In genomic region chr16:26765087-26765486, GRCh38 we compare ENCODE assay signal across 9 cellular contexts.
DNase-seq lines count a peak whose midpoint lies in the region; ATAC-seq, FAIRE-seq and TF ChIP-seq lines count a peak whose summit lies in the region.
"Had no signal": no experiment of that assay in that cellular context is flagged by ENCODE, and none has a peak within 500 bp of the region (broad histone marks: within the 10 kb centered on the region; RNA-seq: fewer than 3 reads in every experiment).

No MANE protein-coding gene starts in this region.

- CTCF ChIA-PET in Caco-2 (lab: Charles Lee): no interaction called here

- no peaks in the 10 kb centered on the region for H3K9me3 Mint-ChIP-seq in Caco-2 (ENCODE audit: unreplicated experiment)
- H3K9me3 Mint-ChIP-seq in activated T-helper 17 cell treated with anti-CD3 and anti-CD28 coated beads, Interleukin-2, amount 50 U/mL, for 72 hours: peaks cover 4% of the 10 kb centered on the region

- H3K4me3 Mint-ChIP-seq in Caco-2 (ENCODE audit: unreplicated experiment): no peak overlapping the region
- H3K4me3 Mint-ChIP-seq in activated T-helper 17 cell treated with anti-CD3 and anti-CD28 coated beads, Interleukin-2, amount 50 U/mL, for 72 hours: no peak overlapping the region
- H3K4me3 Mint-ChIP-seq: activated naive CD8-positive, alpha-beta T cell had no signal

- no peaks in the 10 kb centered on the region for H3K9me3 ChIP-seq in Caco-2
- no peaks in the 10 kb centered on the region for H3K9me3 ChIP-seq in SJCRH30 (replicated peaks)
- H3K9me3 ChIP-seq in kidney (ENCODE audit: control insufficient read depth in 1 of 2, low read length in 2 of 2): no peaks in the 10 kb centered on the region

- H3K9ac ChIP-seq in kidney (ENCODE audit: low read length in 2 of 2): no peak overlapping the region

- H3K36me3 Mint-ChIP-seq in Caco-2 (ENCODE audit: insufficient read depth, unreplicated experiment): no peaks in the 10 kb centered on the region
- H3K36me3 Mint-ChIP-seq in activated T-helper 17 cell treated with anti-CD3 and anti-CD28 coated beads, Interleukin-2, amount 50 U/mL, for 72 hours (ENCODE audit: low read depth): no peaks in the 10 kb centered on the region
- H3K36me3 Mint-ChIP-seq: activated naive CD8-positive, alpha-beta T cell had no signal

- DNase-seq in Caco-2 (peak in 1 of 2 experiments; percentile 27), GM19239 (ENCODE audit: insufficient read length, low spot score) (peak; percentile 19), SJCRH30 (peak; percentile 8 to 32), kidney (no peak)

- H3K4me1 ChIP-seq in Caco-2: no peaks in the 10 kb centered on the region
- no peaks in the 10 kb centered on the region for H3K4me1 ChIP-seq in SJCRH30
- H3K4me1 ChIP-seq in kidney (ENCODE audit: control insufficient read depth in 1 of 2, insufficient read depth in 1 of 2, low read depth in 1 of 2, low read length in 2 of 2): no peaks in the 10 kb centered on the region

- no peak for FAIRE-seq in GM19239 (lab: Jason Lieb, UNC)
- no peak for FAIRE-seq in kidney (lab: Jason Lieb, UNC)

- no peaks in the 10 kb centered on the region for H3K36me3 ChIP-seq in Caco-2 (ENCODE audit: control insufficient read depth, insufficient read depth, low read length)
- H3K36me3 ChIP-seq in SJCRH30: no peaks in the 10 kb centered on the region
- H3K36me3 ChIP-seq in kidney (ENCODE audit: control insufficient read depth in 1 of 2, insufficient read depth in 2 of 2, low read length in 2 of 2): no peaks in the 10 kb centered on the region

- peak; percentile 34 to 42 for TF ChIP-seq CTCF in Caco-2 (IDR thresholded peaks at IDR 0.05; ENCODE audit: insufficient read depth in 1 of 2, low read depth in 1 of 2, low read length in 1 of 2, severe bottlenecking in 1 of 2, unreplicated experiment in 1 of 2)
- peak; percentile 27 for TF ChIP-seq CTCF in kidney (IDR thresholded peaks at IDR 0.05; ENCODE audit: borderline replicate concordance, extremely low read depth, insufficient read depth)

- ATAC-seq in HG03196 (IDR thresholded peaks at IDR 0.05; ENCODE audit: unreplicated experiment): no peak
- no peak for ATAC-seq in GM19324 (IDR thresholded peaks at IDR 0.05; ENCODE audit: low FRiP score, unreplicated experiment)
- no peak for ATAC-seq in activated T-helper 17 cell treated with anti-CD3 and anti-CD28 coated beads, Interleukin-2, amount 50 U/mL, for 72 hours (replicated peaks)
- no peak for ATAC-seq in HG03097 (IDR thresholded peaks at IDR 0.05; ENCODE audit: low FRiP score, unreplicated experiment)

- no peak overlapping the region for H3K27ac Mint-ChIP-seq in Caco-2 (ENCODE audit: unreplicated experiment)
- H3K27ac Mint-ChIP-seq in activated T-helper 17 cell treated with anti-CD3 and anti-CD28 coated beads, Interleukin-2, amount 50 U/mL, for 72 hours: no peak overlapping the region
- H3K27ac Mint-ChIP-seq: activated naive CD8-positive, alpha-beta T cell had no signal

- intact Hi-C loops in Caco-2 (cut with micrococcal nuclease; ENCODE audit: unreplicated experiment) (no loop called here), kidney (cut with DNase I) (no loop called here)

- H3K4me3 ChIP-seq in Caco-2 (ENCODE audit: low read depth, low read length): no peak overlapping the region
- H3K4me3 ChIP-seq in SJCRH30: no peak overlapping the region
- no peak overlapping the region for H3K4me3 ChIP-seq in kidney (ENCODE audit: low read length in 2 of 2)

- no peaks in the 10 kb centered on the region for H3K4me1 Mint-ChIP-seq in Caco-2 (ENCODE audit: low read depth, unreplicated experiment)
- peaks cover 4% of the 10 kb centered on the region for H3K4me1 Mint-ChIP-seq in activated T-helper 17 cell treated with anti-CD3 and anti-CD28 coated beads, Interleukin-2, amount 50 U/mL, for 72 hours

- H3K27me3 ChIP-seq in Caco-2 (replicated peaks; ENCODE audit: control insufficient read depth, insufficient read depth, low read length) (no peaks in the 10 kb centered on the region), SJCRH30 (no peaks in the 10 kb centered on the region; the same call in 1 of the 2 replicates)

- no peak overlapping the region for H3K27ac ChIP-seq in SJCRH30
- no peak overlapping the region for H3K27ac ChIP-seq in kidney (ENCODE audit: low read depth in 2 of 2, low read length in 2 of 2)

- no TSS peak for BruUV-seq in Caco-2 (replicated peaks; lab: Mats Ljungman, UMichigan)

- POLR2A ChIA-PET in Caco-2 (lab: Charles Lee): no interaction called here

- peaks cover 2% of the 10 kb centered on the region for H3K27me3 Mint-ChIP-seq in Caco-2 (ENCODE audit: insufficient read depth, unreplicated experiment)
- peaks cover 14% of the 10 kb centered on the region for H3K27me3 Mint-ChIP-seq in activated T-helper 17 cell treated with anti-CD3 and anti-CD28 coated beads, Interleukin-2, amount 50 U/mL, for 72 hours
